Comparison of ENCODE assay signal across 8 cellular contexts in genomic region chr7:148883233-148884048, GRCh38. TPM values are rescaled to one million over a fixed set of nuclear protein-coding genes. Genes with fewer than 3 reads are reported as not detected.
DNase-seq lines count a peak whose midpoint lies in the region; ATAC-seq and TF ChIP-seq lines count a peak whose summit lies in the region.

No MANE protein-coding gene starts in this region.

- peak overlapping the region; percentile 79 for H2AFZ ChIP-seq in ACC112 (ENCODE audit: low read length, unreplicated experiment)

- H3K27me3 ChIP-seq in ACC112 (ENCODE audit: insufficient read depth, low read length) (no peaks in the 10 kb centered on the region), SJSA1 (replicated peaks) (no peaks in the 10 kb centered on the region), psoas muscle (ENCODE audit: insufficient read depth in 3 of 3, low read length in 2 of 3) (no peaks in the 10 kb centered on the region), uterus (no peaks in the 10 kb centered on the region)

- peak overlapping the region; percentile 8; the same call in 1 of the 2 replicates for H3K27ac ChIP-seq in ACC112 (ENCODE audit: low read depth, low read length)
- H3K27ac ChIP-seq in SJSA1, result peak overlapping the region; percentile 100
- peak overlapping the region; percentile 93 for H3K27ac ChIP-seq in psoas muscle
- peak overlapping the region; percentile 90 to 98 for H3K27ac ChIP-seq in uterus

- peak overlapping the region; percentile 95 for H3K4me3 Mint-ChIP-seq in activated naive CD8-positive, alpha-beta T cell treated with anti-CD3 and anti-CD28 coated beads for 36 hours

- H3K4me3 ChIP-seq in ACC112 (ENCODE audit: low read depth, low read length) (peak overlapping the region; percentile 94), SJSA1 (peak overlapping the region; percentile 95), psoas muscle (peak overlapping the region; percentile 93), uterus (peak overlapping the region; percentile 48 to 100)

- H3K9me3 Mint-ChIP-seq in activated naive CD8-positive, alpha-beta T cell treated with anti-CD3 and anti-CD28 coated beads for 36 hours, result peaks cover 3% of the 10 kb centered on the region

- no peak for TF ChIP-seq POLR2A in uterus (IDR thresholded peaks at IDR 0.05)

- DNase-seq in SJSA1 (ENCODE audit: low read depth in 1 of 2, low spot score in 2 of 2) (peak in 1 of 2 experiments; percentile 45), left ventricle myocardium superior (peak; percentile 63), psoas muscle (peak; percentile 51 to 71), uterus (peak; percentile 33 to 47)
- DNase-seq in activated naive CD8-positive, alpha-beta T cell treated with anti-CD3 and anti-CD28 coated beads for 36 hours, result peak; percentile 65

- H3K36me3 ChIP-seq in ACC112 (ENCODE audit: insufficient read depth, low read length) (no peaks in the 10 kb centered on the region), SJSA1 (peaks cover 19% of the 10 kb centered on the region), psoas muscle (ENCODE audit: insufficient read depth in 1 of 2, low read depth in 1 of 2) (no peaks in the 10 kb centered on the region), uterus (no peaks in the 10 kb centered on the region)

- intact Hi-C loops in left ventricle myocardium superior (cut with micrococcal nuclease), result loop anchor here (2.0 kb wide), 1 partner anchor 57 kb away; no protein-coding TSS in a partner anchor
- intact Hi-C loops in psoas muscle (cut with DNase I), result loop anchor here in 1 of 2 donors (2.0 to 10.0 kb wide), 4 partner anchors 57 to 189 kb away; partner anchors contain the start of genes CUL1 and PDIA4
- intact Hi-C loops in uterus (cut with DNase I; ENCODE audit: low total_unique reads), result loop anchor here (10.0 kb wide), 1 partner anchor 81 kb away; no protein-coding TSS in a partner anchor

- H3K36me3 Mint-ChIP-seq in activated naive CD8-positive, alpha-beta T cell treated with anti-CD3 and anti-CD28 coated beads for 36 hours, result peaks cover 35% of the 10 kb centered on the region

- TF ChIP-seq CTCF in psoas muscle (IDR thresholded peaks at IDR 0.05), result no peak
- TF ChIP-seq CTCF in uterus (IDR thresholded peaks at IDR 0.05), result no peak

- peaks cover 6% of the 10 kb centered on the region for H3K4me1 ChIP-seq in ACC112 (ENCODE audit: control insufficient read depth, insufficient read depth, low read length, unreplicated experiment)
- H3K4me1 ChIP-seq in SJSA1 (replicated peaks), result peaks cover 16% of the 10 kb centered on the region
- no peaks in the 10 kb centered on the region for H3K4me1 ChIP-seq in psoas muscle
- no peaks in the 10 kb centered on the region for H3K4me1 ChIP-seq in uterus

- WGBS in psoas muscle, 3 donors, result 0% methylated on average over 43 to 90 of the region's 90 CpGs

- peak overlapping the region; percentile 93 for H3K27ac Mint-ChIP-seq in activated naive CD8-positive, alpha-beta T cell treated with anti-CD3 and anti-CD28 coated beads for 36 hours

- H3K79me2 ChIP-seq in ACC112 (ENCODE audit: control insufficient read depth, insufficient read depth, low read length, unreplicated experiment), result peaks cover 34% of the 10 kb centered on the region

- ATAC-seq in GM18868 (IDR thresholded peaks at IDR 0.05; ENCODE audit: unreplicated experiment) (peak; percentile 32), HG03108 (IDR thresholded peaks at IDR 0.05; ENCODE audit: unreplicated experiment) (peak; percentile 24), left ventricle myocardium superior (no peak), psoas muscle (peak in 1 of 4 donors; percentile 5)

- H3K9me3 ChIP-seq in SJSA1 (replicated peaks) (no peaks in the 10 kb centered on the region), psoas muscle (no peaks in the 10 kb centered on the region), uterus (no peaks in the 10 kb centered on the region)

- peaks cover 31% of the 10 kb centered on the region for H3K4me1 Mint-ChIP-seq in activated naive CD8-positive, alpha-beta T cell treated with anti-CD3 and anti-CD28 coated beads for 36 hours

- H3K27me3 Mint-ChIP-seq in activated naive CD8-positive, alpha-beta T cell treated with anti-CD3 and anti-CD28 coated beads for 36 hours, result no peaks in the 10 kb centered on the region

RNA-seq across cellular contexts. Expression of gene EZH2, which starts 0.7 kb away (rescaled TPM):
- 42.4 and 52.6 TPM in 2 replicates for total RNA-seq in SJSA1 (2014; rRNA removed; shearing (Covaris generic))
- total RNA-seq in activated naive CD8-positive, alpha-beta T cell treated with anti-CD3 and anti-CD28 coated beads for 36 hours, result 100 to 1,000 TPM; 109 to 111 TPM
- total RNA-seq in left ventricle myocardium superior (1.1 TPM), psoas muscle (1 to 10 TPM; 1.9 to 2.5 (median 2.3) TPM), uterus (10 to 100 TPM in 1 of 4 donors, 1 to 10 TPM in 3; 1.2 to 35.3 (median 2.1) TPM)
- polyA plus RNA-seq in psoas muscle, result 1 to 10 TPM; 2.1 to 4.6 (median 3.4) TPM

Comparison
In these comparisons a context has a peak if more than half of its experiments do, and no peak if none do; other contexts are left out.
1. H3K27ac ChIP-seq: peak in every context shown above with its lines; median percentile 100 in SJSA1; 94 in uterus; 93 in psoas muscle; 8 in ACC112.